Comparison of ENCODE assay signal across 10 cellular contexts in genomic region chr3:124768812-124769211, GRCh38. TPM values are rescaled to one million over a fixed set of nuclear protein-coding genes. Genes with fewer than 3 reads are reported as not detected.
DNase-seq lines count a peak whose midpoint lies in the region; ATAC-seq and TF ChIP-seq lines count a peak whose summit lies in the region.
"Had no signal": no experiment of that assay in that cellular context is flagged by ENCODE, and none has a peak within 500 bp of the region (broad histone marks: within the 10 kb centered on the region; RNA-seq: fewer than 3 reads in every experiment).

No MANE protein-coding gene starts in this region.

- no peaks in the 10 kb centered on the region for H3K9me3 ChIP-seq in breast epithelium
- H3K9me3 ChIP-seq: tibial artery had no signal

- H3K27me3 ChIP-seq in breast epithelium (no peaks in the 10 kb centered on the region), brain microvascular endothelial cell (replicated peaks) (no peaks in the 10 kb centered on the region)
- H3K27me3 ChIP-seq: tibial artery had no signal

- DNase-seq in MCF 10A (ENCODE audit: unreplicated experiment) (peak; percentile 56), breast epithelium (ENCODE audit: low spot score in 2 of 2) (no peak), KBM-7 (peak; percentile 39), brain microvascular endothelial cell (no peak), NCI-H510A treated with DMSO at 0.1 percent for 48 hours (lab: John Stamatoyannopoulos, UW) (no peak)
- DNase-seq in stimulated activated naive CD8-positive, alpha-beta T cell treated with anti-CD3 and anti-CD28 coated beads, Interleukin-15, Interleukin-2, amounts not matched to agents 100 U/mL and 50 U/mL, for 24 hours: no peak
- DNase-seq in activated T-helper 1 cell treated with anti-CD3 and anti-CD28 coated beads, Interleukin-12 subunit alpha, Interleukin-12 subunit beta, Interleukin-2, Interleukin-4 antibody, amounts not matched to agents 30 ng/mL and 10 ng/mL and 1 ng/mL, durations not matched to agents 14 hours and 24 hours and 36 hours (ENCODE audit: low spot score): no peak

- no peaks in the 10 kb centered on the region for H3K9me3 Mint-ChIP-seq in MCF 10A (ENCODE audit: unreplicated experiment)
- no peaks in the 10 kb centered on the region for H3K9me3 Mint-ChIP-seq in activated T-helper 1 cell treated with anti-CD3 and anti-CD28 coated beads, Interleukin-12 subunit alpha, Interleukin-12 subunit beta, Interleukin-2, Interleukin-4 antibody, amounts not matched to agents 30 ng/mL and 10 ng/mL and 1 ng/mL, durations not matched to agents 14 hours and 24 hours and 36 hours
- H3K9me3 Mint-ChIP-seq: neural crest cell had no signal

- in situ Hi-C loops in KBM-7 (cut with MboI; ENCODE audit: low pct_unique_long_range_greater_than_20kb, low sequenced_read_pairs) (no loop called here), brain microvascular endothelial cell (cut with HindIII; ENCODE audit: low pct_ligation_motif_present, low sequenced_read_pairs) (loop anchor here (25.0 kb wide), 1 partner anchor 118 kb away; the partner anchor contains the start of gene ITGB5)

- peak; percentile 21 for ATAC-seq in stimulated activated naive CD8-positive, alpha-beta T cell treated with anti-CD3 and anti-CD28 coated beads, Interleukin-15, Interleukin-2, amounts not matched to agents 100 U/mL and 50 U/mL, for 24 hours
- ATAC-seq in HG03280 (IDR thresholded peaks at IDR 0.05; ENCODE audit: unreplicated experiment): no peak

- H3K4me3 Mint-ChIP-seq in MCF 10A (ENCODE audit: unreplicated experiment): no peak overlapping the region
- H3K4me3 Mint-ChIP-seq in activated T-helper 1 cell treated with anti-CD3 and anti-CD28 coated beads, Interleukin-12 subunit alpha, Interleukin-12 subunit beta, Interleukin-2, Interleukin-4 antibody, amounts not matched to agents 30 ng/mL and 10 ng/mL and 1 ng/mL, durations not matched to agents 14 hours and 24 hours and 36 hours: no peak overlapping the region
- H3K4me3 Mint-ChIP-seq: neural crest cell had no signal

- H3K27ac ChIP-seq in breast epithelium (no peak overlapping the region), brain microvascular endothelial cell (no peak overlapping the region)

- peaks cover 34% of the 10 kb centered on the region for H3K36me3 Mint-ChIP-seq in MCF 10A (ENCODE audit: insufficient read depth, unreplicated experiment)
- no peaks in the 10 kb centered on the region for H3K36me3 Mint-ChIP-seq in activated T-helper 1 cell treated with anti-CD3 and anti-CD28 coated beads, Interleukin-12 subunit alpha, Interleukin-12 subunit beta, Interleukin-2, Interleukin-4 antibody, amounts not matched to agents 30 ng/mL and 10 ng/mL and 1 ng/mL, durations not matched to agents 14 hours and 24 hours and 36 hours (ENCODE audit: low read depth)

- intact Hi-C loops in MCF 10A (cut with micrococcal nuclease): loop anchor here (1.0 kb wide), 1 partner anchor 132 kb away; no protein-coding TSS in a partner anchor
- intact Hi-C loops in breast epithelium (cut with DNase I; ENCODE audit: low total_unique reads): no loop called here
- intact Hi-C loops in activated T-helper 1 cell treated with anti-CD3 and anti-CD28 coated beads, Interleukin-12 subunit alpha, Interleukin-12 subunit beta, Interleukin-2, Interleukin-4 antibody, amounts not matched to agents 30 ng/mL and 10 ng/mL and 1 ng/mL, durations not matched to agents 14 hours and 24 hours and 36 hours (cut with micrococcal nuclease): loop anchor here (10.0 kb wide), 1 partner anchor 436 kb away; no protein-coding TSS in a partner anchor

- peak; percentile 43 for TF ChIP-seq CTCF in MCF 10A (IDR thresholded peaks at IDR 0.05; ENCODE audit: unreplicated experiment)
- TF ChIP-seq CTCF in breast epithelium (IDR thresholded peaks at IDR 0.05): no peak
- peak; percentile 55 for TF ChIP-seq CTCF in brain microvascular endothelial cell (IDR thresholded peaks at IDR 0.05; ENCODE audit: low read depth, low read length, missing control alignments)

- H3K36me3 ChIP-seq in breast epithelium (no peaks in the 10 kb centered on the region), brain microvascular endothelial cell (replicated peaks) (peaks cover 59% of the 10 kb centered on the region)

- no peak overlapping the region for H3K4me3 ChIP-seq in breast epithelium
- no peak overlapping the region for H3K4me3 ChIP-seq in brain microvascular endothelial cell (ENCODE audit: low read depth, low read length)
- H3K4me3 ChIP-seq: tibial artery had no signal

- no peaks in the 10 kb centered on the region for H3K4me1 Mint-ChIP-seq in MCF 10A (ENCODE audit: insufficient read depth, unreplicated experiment)
- H3K4me1 Mint-ChIP-seq in activated T-helper 1 cell treated with anti-CD3 and anti-CD28 coated beads, Interleukin-12 subunit alpha, Interleukin-12 subunit beta, Interleukin-2, Interleukin-4 antibody, amounts not matched to agents 30 ng/mL and 10 ng/mL and 1 ng/mL, durations not matched to agents 14 hours and 24 hours and 36 hours (ENCODE audit: low read depth): no peaks in the 10 kb centered on the region

- no TSS peak for BruUV-seq in MCF 10A (replicated peaks; lab: Mats Ljungman, UMichigan)

- H3K4me1 ChIP-seq in breast epithelium: peaks cover 0 to under 1% of the 10 kb centered on the region in 2 donors

- CTCF ChIA-PET in MCF 10A (lab: Yijun Ruan, JAX): interaction anchor here (0.5 to 15.0 kb wide), 4 partner anchors 9 to 750 kb away, joined by 3 to 263 read pairs (median 44); no protein-coding TSS in a partner anchor

- H3K27ac Mint-ChIP-seq in MCF 10A (ENCODE audit: low read depth, unreplicated experiment): no peak overlapping the region
- no peak overlapping the region for H3K27ac Mint-ChIP-seq in activated T-helper 1 cell treated with anti-CD3 and anti-CD28 coated beads, Interleukin-12 subunit alpha, Interleukin-12 subunit beta, Interleukin-2, Interleukin-4 antibody, amounts not matched to agents 30 ng/mL and 10 ng/mL and 1 ng/mL, durations not matched to agents 14 hours and 24 hours and 36 hours

- H3K27me3 Mint-ChIP-seq in MCF 10A (ENCODE audit: insufficient read depth, unreplicated experiment): no peaks in the 10 kb centered on the region
- H3K27me3 Mint-ChIP-seq in activated T-helper 1 cell treated with anti-CD3 and anti-CD28 coated beads, Interleukin-12 subunit alpha, Interleukin-12 subunit beta, Interleukin-2, Interleukin-4 antibody, amounts not matched to agents 30 ng/mL and 10 ng/mL and 1 ng/mL, durations not matched to agents 14 hours and 24 hours and 36 hours (ENCODE audit: insufficient read depth): peaks cover 23% of the 10 kb centered on the region

- POLR2A ChIA-PET in MCF 10A (lab: Yijun Ruan, JAX): no interaction called here

- TF ChIP-seq POLR2A in breast epithelium (IDR thresholded peaks at IDR 0.05): no peak

RNA-seq across cellular contexts. Expression of gene UMPS, which starts 38.6 kb away (rescaled TPM):
- total RNA-seq in MCF 10A (2022) (33.4 and 49.3 TPM in 2 replicates), breast epithelium (10 to 100 TPM; 18.4 to 34.1 (median 28.0) TPM)
- total RNA-seq in activated T-helper 1 cell treated with anti-CD3 and anti-CD28 coated beads, Interleukin-12 subunit alpha, Interleukin-12 subunit beta, Interleukin-2, Interleukin-4 antibody, amounts not matched to agents 30 ng/mL and 10 ng/mL and 1 ng/mL, durations not matched to agents 14 hours and 24 hours and 36 hours: 54.2 and 56.3 TPM in 2 replicates

Comparison
In these comparisons a context has a peak if more than half of its experiments do, and no peak if none do; other contexts are left out.
1. DNase-seq: peak in MCF 10A (single experiment) and KBM-7 (single experiment); none in breast epithelium (0 of 2), brain microvascular endothelial cell (single experiment), stimulated activated naive CD8-positive, alpha-beta T cell treated with anti-CD3 and anti-CD28 coated beads, Interleukin-15, Interleukin-2, amounts not matched to agents 100 U/mL and 50 U/mL, for 24 hours (single experiment), NCI-H510A treated with DMSO at 0.1 percent for 48 hours (single experiment) and activated T-helper 1 cell treated with anti-CD3 and anti-CD28 coated beads, Interleukin-12 subunit alpha, Interleukin-12 subunit beta, Interleukin-2, Interleukin-4 antibody, amounts not matched to agents 30 ng/mL and 10 ng/mL and 1 ng/mL, durations not matched to agents 14 hours and 24 hours and 36 hours (single experiment).
2. CTCF ChIP-seq: peak in MCF 10A (single experiment) and brain microvascular endothelial cell (single experiment); none in breast epithelium (0 of 3).